ENCODE assay signal across 8 cellular contexts in the genomic region with DNA sequence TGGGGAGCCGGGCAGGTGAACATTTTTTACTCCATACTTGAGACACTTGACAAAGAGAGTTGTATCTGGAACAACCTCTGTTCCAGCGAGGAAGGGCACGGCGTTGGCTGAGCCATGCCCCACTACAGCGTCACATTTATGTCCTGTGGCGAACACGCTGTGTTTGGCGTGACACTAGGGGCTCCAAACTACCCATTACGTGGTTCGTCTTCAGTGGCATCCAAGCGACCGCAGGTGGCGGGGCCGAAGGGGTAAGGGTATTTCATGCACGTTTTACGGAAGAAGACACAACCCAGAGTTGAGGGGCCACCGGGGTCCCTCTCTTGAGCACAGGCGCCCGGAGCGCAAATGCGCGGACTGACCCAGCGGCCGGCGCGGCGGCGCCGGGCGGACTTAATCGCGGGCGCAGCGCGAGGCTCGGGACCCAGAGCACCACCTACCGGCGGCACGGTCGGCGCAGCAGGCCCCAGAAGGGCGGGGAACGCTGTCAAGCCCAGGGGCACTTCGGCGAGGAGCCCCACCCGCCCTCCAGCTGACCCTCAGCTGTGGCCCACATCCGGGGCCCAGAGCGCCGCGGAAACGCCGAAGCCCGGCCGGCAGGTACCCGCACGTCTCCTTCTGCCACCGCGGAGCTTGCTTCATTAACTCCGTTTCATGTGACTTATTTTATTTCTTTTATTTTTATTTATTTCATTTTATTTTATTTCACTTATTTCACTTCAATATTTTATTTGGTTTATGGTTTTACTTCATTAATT. TPM values are rescaled to one million over a fixed set of nuclear protein-coding genes. Genes with fewer than 3 reads are reported as not detected.
A peak's percentile ranks its signal among the peaks of the same experiment; 100 is the strongest.
DNase-seq lines count a peak whose midpoint lies in the region; ATAC-seq and TF ChIP-seq lines count a peak whose summit lies in the region.

No MANE protein-coding gene starts in this region.

- ATAC-seq in GM18858 (IDR thresholded peaks at IDR 0.05; ENCODE audit: unreplicated experiment) (peak; percentile 91), HG03066 (IDR thresholded peaks at IDR 0.05; ENCODE audit: low read depth, unreplicated experiment) (peak; percentile 92), left lobe of liver (peak; percentile 97)
- peak; percentile 88 to 93 for ATAC-seq in activated CD4-positive, CD25-positive, alpha-beta regulatory T cell treated with anti-CD3 and anti-CD28 coated beads, Interleukin-2, amount 50 U/mL, for 24 hours

- no peaks in the 10 kb centered on the region for H3K27me3 ChIP-seq in colonic mucosa

- H3K9ac ChIP-seq in colonic mucosa (ENCODE audit: low read depth in 2 of 2, low read length in 2 of 2) = peak overlapping the region in 1 of 2 donors; percentile 6

- H3K27ac ChIP-seq in colonic mucosa = no peak overlapping the region

- TF ChIP-seq CTCF in colonic mucosa (IDR thresholded peaks at IDR 0.05) = peak; percentile 74

- intact Hi-C loops in colonic mucosa (cut with DNase I) = loop anchor here (5.0 kb wide), 1 partner anchor 44 kb away; no protein-coding TSS in a partner anchor

- no peaks in the 10 kb centered on the region for H3K4me1 ChIP-seq in colonic mucosa

- H3K9me3 ChIP-seq in colonic mucosa = no peaks in the 10 kb centered on the region

- in situ Hi-C loops in ACHN (cut with HindIII; ENCODE audit: low pct_ligation_motif_present, low pct_unique_long_range_greater_than_20kb, low sequenced_read_pairs) = no loop called here

- peak; percentile 78 for DNase-seq in ACHN
- peak; percentile 21 for DNase-seq in NCI-H2196 treated with DMSO at 0.1 percent for 48 hours (lab: John Stamatoyannopoulos, UW; ENCODE audit: unreplicated experiment)
- peak; percentile 77 for DNase-seq in colonic mucosa
- peak; percentile 74 for DNase-seq in left lobe of liver (ENCODE audit: low spot score)
- peak; percentile 75 to 83 for DNase-seq in stimulated activated CD4-positive, alpha-beta T cell treated with anti-CD3 and anti-CD28 coated beads, Interleukin-2, amount 100 ng/mL, for 24 hours

- no peaks in the 10 kb centered on the region for H3K36me3 ChIP-seq in colonic mucosa

- peak overlapping the region; percentile 51 for H3K4me3 ChIP-seq in colonic mucosa

RNA-seq across cellular contexts. Expression of gene TRIM71, which starts 36.4 kb away (rescaled TPM):
- total RNA-seq in colonic mucosa (under 1 TPM in 1 of 2 donors, not detected in 1; 0.40 TPM), left lobe of liver (0.25 TPM)

Comparison
In these comparisons a context has a peak if more than half of its experiments do, and no peak if none do; other contexts are left out.
1. DNase-seq: peak in every context shown above with its lines; median percentile 79 in stimulated activated CD4-positive, alpha-beta T cell treated with anti-CD3 and anti-CD28 coated beads, Interleukin-2, amount 100 ng/mL, for 24 hours; 78 in ACHN; 77 in colonic mucosa; 74 in left lobe of liver; 21 in NCI-H2196 treated with DMSO at 0.1 percent for 48 hours.